5 cellular contexts compared by ENCODE assay signal in the genomic region with DNA sequence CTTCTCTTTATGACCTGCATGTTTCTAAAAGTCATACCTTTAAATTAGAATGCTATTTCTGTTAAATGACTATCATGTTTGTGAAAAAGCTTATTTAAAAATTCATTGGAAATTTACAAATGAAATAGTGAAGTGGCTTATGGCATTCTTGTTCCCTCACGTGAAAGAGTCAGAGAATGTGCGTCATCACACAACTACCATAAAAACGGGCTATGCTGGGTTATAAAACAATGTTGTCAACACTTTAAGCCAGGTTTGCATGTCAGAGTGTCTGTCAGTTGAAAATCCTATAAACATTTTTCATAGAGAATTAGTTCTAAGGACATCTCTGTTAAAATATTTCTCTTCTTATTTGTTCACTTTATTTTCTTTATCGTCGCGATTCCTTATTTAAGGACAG.
"Had no signal": no experiment of that assay in that cellular context is flagged by ENCODE, and none has a peak within 500 bp of the region (broad histone marks: within the 10 kb centered on the region; RNA-seq: fewer than 3 reads in every experiment).

No MANE protein-coding gene starts in this region.

- H3K27ac Mint-ChIP-seq: GM23338, H9 had no signal

- H2AFZ ChIP-seq: GM23338 had no signal

- H3K4me3 Mint-ChIP-seq: GM23338, H9 had no signal

- H3K9me3 Mint-ChIP-seq: GM23338, H9 had no signal

- H3K4me2 ChIP-seq: GM23338 had no signal

- ATAC-seq: GM23338, K562 had no signal

- H3K4me1 Mint-ChIP-seq: GM23338, H9 had no signal

- DNase-seq: H9, HCEC 1CT, IMR-90 had no signal

- H3K4me3 ChIP-seq: GM23338, K562 had no signal
